Comparison of ENCODE assay signal across 12 cellular contexts in genomic region chr9:89177021-89177400, GRCh38. TPM values are rescaled to one million over a fixed set of nuclear protein-coding genes. Genes with fewer than 3 reads are reported as not detected.
DNase-seq lines count a peak whose midpoint lies in the region; ATAC-seq and TF ChIP-seq lines count a peak whose summit lies in the region.
"Had no signal": no experiment of that assay in that cellular context is flagged by ENCODE, and none has a peak within 500 bp of the region (broad histone marks: within the 10 kb centered on the region; RNA-seq: fewer than 3 reads in every experiment).

No MANE protein-coding gene starts in this region.

- H3K9me3 ChIP-seq in mesodermal cell (ENCODE audit: control insufficient read depth, low read length), result no peaks in the 10 kb centered on the region

- peaks cover 4% of the 10 kb centered on the region for H3K27me3 Mint-ChIP-seq in endothelial cell (ENCODE audit: unreplicated experiment)

- DNase-seq in ACHN (peak; percentile 30), LNCaP clone FGC (ENCODE audit: low read depth) (no peak), endothelial cell (ENCODE audit: low spot score) (no peak), kidney glomerular epithelial cell (lab: John Stamatoyannopoulos, UW) (no peak), pons (ENCODE audit: low spot score) (no peak), EL (no peak)
- DNase-seq: activated naive CD4-positive, alpha-beta T cell treated with Interleukin-2 at 50 U/mL for 16 hours; erythroblast; naive thymus-derived CD8-positive, alpha-beta T cell; NCI-H1048 had no signal

- H3K36me3 ChIP-seq in mesodermal cell (ENCODE audit: control insufficient read depth, insufficient read depth, low read length), result no peaks in the 10 kb centered on the region

- TF ChIP-seq CTCF in LNCaP clone FGC (IDR thresholded peaks at IDR 0.05; ENCODE audit: control insufficient read depth, extremely low read depth, insufficient read depth), result no peak
- TF ChIP-seq CTCF in endothelial cell (IDR thresholded peaks at IDR 0.05; ENCODE audit: unreplicated experiment), result no peak

- peak overlapping the region; percentile 45 for H3K4me3 ChIP-seq in LNCaP clone FGC (ENCODE audit: low read depth, low read length)
- H3K4me3 ChIP-seq in mesodermal cell (ENCODE audit: extremely low read depth, insufficient read depth, low read length, poor library complexity, severe bottlenecking), result peak overlapping the region; percentile 57

- peak overlapping the region; percentile 88 for H3K4me3 Mint-ChIP-seq in endothelial cell (ENCODE audit: unreplicated experiment)

- ATAC-seq in HG03442 (IDR thresholded peaks at IDR 0.05; ENCODE audit: unreplicated experiment), result no peak
- ATAC-seq: naive thymus-derived CD8-positive, alpha-beta T cell had no signal

- 8 to 13% methylated on average over 3 to 6 of the region's 8 CpGs for WGBS in mesodermal cell (ENCODE audit: insufficient coverage in 2 of 2), 2 experiments

- H3K4me1 Mint-ChIP-seq in endothelial cell (ENCODE audit: unreplicated experiment), result peaks cover 33% of the 10 kb centered on the region

- no peak overlapping the region for H3K27ac Mint-ChIP-seq in endothelial cell (ENCODE audit: unreplicated experiment)

- peaks cover 17% of the 10 kb centered on the region for H3K4me1 ChIP-seq in mesodermal cell (ENCODE audit: control insufficient read depth, insufficient read depth, low read length, poor library complexity, severe bottlenecking)

- no peaks in the 10 kb centered on the region for H3K36me3 Mint-ChIP-seq in endothelial cell (ENCODE audit: low read depth, unreplicated experiment)

- H3K9me3 Mint-ChIP-seq in endothelial cell (ENCODE audit: unreplicated experiment), result no peaks in the 10 kb centered on the region

- in situ Hi-C loops in ACHN (cut with HindIII; ENCODE audit: low pct_ligation_motif_present, low pct_unique_long_range_greater_than_20kb, low sequenced_read_pairs), result no loop called here

- no peak overlapping the region for H3K27ac ChIP-seq in mesodermal cell (ENCODE audit: low read depth, low read length, severe bottlenecking)

RNA-seq across cellular contexts. Expression of gene SHC3, which starts 1.6 kb away (rescaled TPM):
- total RNA-seq in endothelial cell (ENCODE audit: unreplicated experiment), result 6.5 TPM
- 3.8 TPM for polyA plus RNA-seq in mesodermal cell (2013, experiment 1 of 2)
- 2.2 TPM for polyA plus RNA-seq in mesodermal cell (2013, experiment 2 of 2)
- polyA plus RNA-seq: naive thymus-derived CD8-positive, alpha-beta T cell had no signal
